1 cellular context compared by ENCODE assay signal in the genomic region with DNA sequence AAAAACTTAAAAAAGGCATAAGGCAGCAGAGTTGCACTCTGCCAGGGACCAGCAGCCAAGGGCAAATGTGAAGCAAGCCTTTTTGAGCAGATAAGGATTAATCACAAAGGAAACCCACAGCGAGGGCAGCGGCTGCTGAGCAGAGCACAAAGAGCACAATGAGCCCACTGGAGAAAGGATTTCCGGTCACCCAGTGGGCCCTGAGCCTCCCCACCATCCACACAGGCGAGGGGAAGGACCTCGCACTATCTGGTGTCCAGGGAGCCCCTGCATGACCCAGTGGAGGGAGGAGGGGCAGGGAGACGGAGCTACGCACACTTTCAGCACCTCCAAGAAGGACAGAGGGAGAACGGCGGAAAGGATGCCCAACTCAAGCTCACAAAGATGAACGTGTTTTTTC.
TF ChIP-seq lines count a peak whose summit lies in the region.

No MANE protein-coding gene starts in this region.

TF ChIP-seq in endothelial cell of umbilical vein, 7 proteins besides CTCF, POLR2A, EP300 and RAD21:
- peak; percentile 36 for TF ChIP-seq POLR2AphosphoS5 (IDR thresholded peaks at IDR 0.05; ENCODE audit: insufficient read depth, low read depth, low read length)
- no peak for TF ChIP-seq MYC (IDR thresholded peaks at IDR 0.05; ENCODE audit: low read depth, low read length)
- TF ChIP-seq JUN (IDR thresholded peaks at IDR 0.05; ENCODE audit: borderline replicate concordance, insufficient read depth, insufficient read length, low read depth) = no peak
- no peak for TF ChIP-seq MAX (IDR thresholded peaks at IDR 0.05; ENCODE audit: insufficient read depth, insufficient read length)
- TF ChIP-seq FOS (IDR thresholded peaks at IDR 0.05; ENCODE audit: borderline replicate concordance, insufficient read depth, low read length) = no peak
- peak; percentile 34 for TF ChIP-seq GATA2 (IDR thresholded peaks at IDR 0.05; ENCODE audit: insufficient read depth, insufficient read length, low read depth, low read length)
- no peak for TF ChIP-seq EZH2 (IDR thresholded peaks at IDR 0.05; ENCODE audit: borderline replicate concordance, low read depth, low read length, severe bottlenecking)
